ENCODE assay signal across 8 cellular contexts in the genomic region with DNA sequence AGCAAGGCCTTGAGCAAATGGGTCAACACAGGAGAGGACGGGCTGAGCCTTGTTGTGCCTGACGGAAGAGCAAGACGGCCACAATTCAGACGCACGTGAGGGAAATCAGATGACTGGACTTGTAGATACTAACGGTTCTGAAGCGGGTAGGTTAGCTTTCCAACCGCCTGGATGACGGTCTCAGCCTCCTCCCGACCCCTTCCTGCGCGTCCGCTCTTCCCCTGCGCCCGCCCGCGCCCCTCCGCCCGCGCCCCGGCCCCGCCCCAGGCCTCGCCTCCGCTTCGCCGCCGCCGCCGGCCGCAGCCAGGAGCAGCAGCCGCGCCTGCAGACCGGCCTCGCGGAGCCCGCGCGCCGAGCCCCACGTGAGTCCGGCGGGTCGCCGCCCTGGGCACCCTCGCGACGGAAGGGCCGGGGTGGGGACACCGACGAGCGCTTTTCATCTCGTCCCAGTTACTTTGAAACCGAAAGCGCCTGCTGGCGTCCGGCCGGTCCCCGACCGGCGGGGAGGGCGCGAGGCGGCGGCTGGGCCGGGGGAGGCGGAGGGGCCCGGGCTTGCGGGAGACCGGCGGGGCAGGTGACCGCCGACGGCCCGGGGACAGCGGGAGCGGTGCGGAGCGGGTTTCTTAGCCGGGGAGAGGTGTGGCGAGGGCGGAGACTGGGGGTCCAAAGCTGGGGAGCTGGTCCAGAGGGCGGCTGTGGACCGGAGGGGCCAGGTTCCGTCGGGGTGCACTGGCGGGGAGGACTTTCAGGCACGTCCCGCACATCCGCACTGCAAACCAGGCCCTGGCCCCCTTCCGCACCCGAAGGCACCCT. TPM values are rescaled to one million over a fixed set of nuclear protein-coding genes. Genes with fewer than 3 reads are reported as not detected.
DNase-seq lines count a peak whose midpoint lies in the region; ATAC-seq, FAIRE-seq and TF ChIP-seq lines count a peak whose summit lies in the region.

A gene with protein sequence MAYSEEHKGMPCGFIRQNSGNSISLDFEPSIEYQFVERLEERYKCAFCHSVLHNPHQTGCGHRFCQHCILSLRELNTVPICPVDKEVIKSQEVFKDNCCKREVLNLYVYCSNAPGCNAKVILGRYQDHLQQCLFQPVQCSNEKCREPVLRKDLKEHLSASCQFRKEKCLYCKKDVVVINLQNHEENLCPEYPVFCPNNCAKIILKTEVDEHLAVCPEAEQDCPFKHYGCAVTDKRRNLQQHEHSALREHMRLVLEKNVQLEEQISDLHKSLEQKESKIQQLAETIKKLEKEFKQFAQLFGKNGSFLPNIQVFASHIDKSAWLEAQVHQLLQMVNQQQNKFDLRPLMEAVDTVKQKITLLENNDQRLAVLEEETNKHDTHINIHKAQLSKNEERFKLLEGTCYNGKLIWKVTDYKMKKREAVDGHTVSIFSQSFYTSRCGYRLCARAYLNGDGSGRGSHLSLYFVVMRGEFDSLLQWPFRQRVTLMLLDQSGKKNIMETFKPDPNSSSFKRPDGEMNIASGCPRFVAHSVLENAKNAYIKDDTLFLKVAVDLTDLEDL (plus strand): TSS at position 306 of the 813 bp plus-strand sequence. CDS start 26,407 bp downstream, outside the sequence.

- H3K27ac ChIP-seq in K562 (ENCODE audit: extremely low read depth, low read depth, low read length) (peak within 1 kb of the TSS; percentile 37; the same call in 2 of the 3 replicates), iPS-18a (ENCODE audit: low read length) (no peak within 1 kb of the TSS), gastrocnemius medialis (peak within 1 kb of the TSS; percentile 53 to 71 (median 63))

- H3K4me3 ChIP-seq in K562 (peak within 1 kb of the TSS; percentile 56), iPS-18a (ENCODE audit: low read length) (peak within 1 kb of the TSS; percentile 75), gastrocnemius medialis (peak within 1 kb of the TSS; percentile 54 to 79 (median 68))

- H2AFZ ChIP-seq in K562 (ENCODE audit: low read depth, low read length): peak within 1 kb of the TSS; percentile 100

- no peaks in the 10 kb centered on the region for H3K79me2 ChIP-seq in K562 (ENCODE audit: control insufficient read depth, insufficient read depth, low read length)

- no TSS peak for BruUV-seq in K562 (replicated peaks; lab: Mats Ljungman, UMichigan)

- intact Hi-C loops in K562 (cut with micrococcal nuclease) (no loop called here), gastrocnemius medialis (cut with DNase I; ENCODE audit: low total_unique reads) (loop anchor here (2.0 to 10.0 kb wide), 3 partner anchors 56 to 328 kb away; no protein-coding TSS in a partner anchor)

- H3K9me3 ChIP-seq in K562 (replicated peaks; ENCODE audit: control insufficient read depth, insufficient read depth, low read depth, low read length) (no peaks in the 10 kb centered on the region), iPS-18a (ENCODE audit: control insufficient read depth, low read depth, low read length) (no peaks in the 10 kb centered on the region), gastrocnemius medialis (no peaks in the 10 kb centered on the region)

- peaks cover 28 to 30% of the 10 kb centered on the region in 2 experiments for H3K4me1 ChIP-seq in K562 (replicated peaks in 1 of 2; ENCODE audit: control insufficient read depth in 2 of 2, insufficient read depth in 2 of 2, low read length in 2 of 2)
- H3K4me1 ChIP-seq in iPS-18a (ENCODE audit: control insufficient read depth, low read depth, low read length): peaks cover 20% of the 10 kb centered on the region
- no peaks in the 10 kb centered on the region for H3K4me1 ChIP-seq in gastrocnemius medialis

- H3K27me3 ChIP-seq in K562 (ENCODE audit: control insufficient read depth in 2 of 2, insufficient read depth in 2 of 2, low read length in 2 of 2) (no peaks in the 10 kb centered on the region; a peak in 1 of 5 replicates), iPS-18a (ENCODE audit: control insufficient read depth, insufficient read depth, low read length) (peaks cover 10% of the 10 kb centered on the region), gastrocnemius medialis (no peaks in the 10 kb centered on the region)

- CTCF ChIA-PET in K562 (lab: Yijun Ruan, JAX; ENCODE audit: low intra/inter-chr PET ratio): interaction anchor here (0.7 kb wide), 1 partner anchor 328 kb away, joined by 3 read pairs; no protein-coding TSS in a partner anchor

- DNase-seq in CD1c-positive myeloid dendritic cell (ENCODE audit: extremely low spot score): peak; percentile 70
- peak; percentile 59 for DNase-seq in GM19239 (ENCODE audit: insufficient read length, low spot score)
- DNase-seq in HK-2 (ENCODE audit: unreplicated experiment): peak; percentile 66
- peak; percentile 56 for DNase-seq in SW480 (ENCODE audit: low spot score)
- peak; percentile 68 to 81 (median 76) for DNase-seq in K562 (ENCODE audit: extremely low read depth in 1 of 4, low spot score in 3 of 4)
- DNase-seq in gastrocnemius medialis: peak; percentile 16 to 36
- DNase-seq in kidney glomerular epithelial cell (lab: John Stamatoyannopoulos, UW): no peak

- H3K36me3 ChIP-seq in K562 (ENCODE audit: control insufficient read depth, insufficient read depth, low read length): no peaks in the 10 kb centered on the region
- H3K36me3 ChIP-seq in iPS-18a (ENCODE audit: control insufficient read depth, low read depth, low read length): no peaks in the 10 kb centered on the region
- H3K36me3 ChIP-seq in gastrocnemius medialis: no peaks in the 10 kb centered on the region

- TF ChIP-seq CTCF in K562 (IDR thresholded peaks at IDR 0.05 in 2 of 3, conservative IDR thresholded peaks at IDR 0.05 in 1 of 3; ENCODE audit: insufficient read depth in 2 of 3, low read depth in 1 of 3, low read length in 3 of 3): no peak
- TF ChIP-seq CTCF in gastrocnemius medialis (IDR thresholded peaks at IDR 0.05 in 4 of 5, conservative IDR thresholded peaks at IDR 0.05 in 1 of 5): no peak

- no peaks in the 10 kb centered on the region for H3K9me1 ChIP-seq in K562 (ENCODE audit: control insufficient read depth, insufficient read depth, low read length)

- POLR2A ChIA-PET in K562 (lab: Yijun Ruan, JAX): interaction anchor here (0.9 to 2.1 kb wide), 6 partner anchors 10 to 150 kb away, joined by 3 to 15 read pairs (median 6); no protein-coding TSS in a partner anchor

- WGBS in K562 (ENCODE audit: insufficient coverage, low coverage, missing lambda C conversion rate): 3% methylated on average over 41 of the region's 91 CpGs

- no peak for TF ChIP-seq RAD21 in K562 (CRISPR knock-in tag; conservative IDR thresholded peaks at IDR 0.05 in 1 of 2, IDR thresholded peaks at IDR 0.05 in 1 of 2)

- H3K9ac ChIP-seq in K562 (ENCODE audit: insufficient read depth in 1 of 2, low read depth in 2 of 2, low read length in 2 of 2): peak within 1 kb of the TSS; percentile 53 to 90
- peak within 1 kb of the TSS; percentile 38 for H3K9ac ChIP-seq in iPS-18a (ENCODE audit: low read length)

- H3K4me2 ChIP-seq in K562 (ENCODE audit: insufficient read depth, low read length): peak within 1 kb of the TSS; percentile 88

- peak; percentile 77 for ATAC-seq in K562
- peak; percentile 60 to 65 for ATAC-seq in gastrocnemius medialis

- 0 out of 2 replicates have a peak, but pooled peaks cover 3% of the 10 kb centered on the region for H4K20me1 ChIP-seq in K562 (replicated peaks; ENCODE audit: control insufficient read depth, insufficient read depth, low read length)

- no peak for TF ChIP-seq EP300 in K562 (IDR thresholded peaks at IDR 0.05; ENCODE audit: low read length)

- in situ Hi-C loops in K562 (cut with MboI) (loop anchor here (10.0 kb wide), 1 partner anchor 328 kb away; no protein-coding TSS in a partner anchor), gastrocnemius medialis (cut with MboI; ENCODE audit: low sequenced_read_pairs in 4 of 4) (loop anchor here in 2 of 4 donors (10.0 kb wide), 3 partner anchors 62 to 328 kb away; no protein-coding TSS in a partner anchor)

- FAIRE-seq in GM19239 (lab: Jason Lieb, UNC): no peak
- peak; percentile 19 for FAIRE-seq in K562 (lab: Jason Lieb, UNC)

- no peak; the same call in 1 of the 2 replicates for TF ChIP-seq POLR2A in K562 (conservative IDR thresholded peaks at IDR 0.05)
- no peak for TF ChIP-seq POLR2A in gastrocnemius medialis (IDR thresholded peaks at IDR 0.05)

TF ChIP-seq in K562, 482 proteins besides CTCF, POLR2A, EP300 and RAD21 (continues in another document):
- TF ChIP-seq TAF1 (IDR thresholded peaks at IDR 0.05; ENCODE audit: control insufficient read depth, extremely low read depth, insufficient read depth, low read length, severe bottlenecking): peak; percentile 29
- TF ChIP-seq HLTF (IDR thresholded peaks at IDR 0.05): no peak

RNA-seq across cellular contexts. Expression of the gene that starts here (rescaled TPM):
- total RNA-seq in K562 (2011; cell fraction: chromatin; rRNA removed; ENCODE audit: low replicate concordance): 14.9 and 15.0 TPM in 2 replicates
- total RNA-seq in K562 (2011; cell fraction: nucleolus; rRNA removed): 7.1 and 7.5 TPM in 2 replicates
- total RNA-seq in K562 (2011; cell fraction: nucleoplasm; rRNA removed): 11.6 and 16.0 TPM in 2 replicates
- total RNA-seq in K562 (2014; rRNA removed) (5.1 and 5.2 TPM in 2 replicates), K562 (2014; rRNA removed; fragmentation: Illumina TruSeq; extraction: Trizol) (4.8 and 5.5 TPM in 2 replicates), K562 (2015; rRNA removed; fragmentation: Illumina TruSeq; extraction: Trizol) (8.9 and 9.3 TPM in 2 replicates), K562 (2021) (5.4 and 5.7 TPM in 2 replicates), gastrocnemius medialis (under 1 TPM; 0.29 to 0.84 (median 0.60) TPM)
- polyA plus RNA-seq in K562 (2011; rRNA removed) (5.3 and 5.8 TPM in 2 replicates), K562 (2014; fragmentation: Illumina TruSeq; extraction: Trizol) (5.9 and 7.4 TPM in 2 replicates), K562 (2014; fragmentation: Nextera tagmentation; extraction: Ambion mirVana) (1 to 10 TPM; 2.0 to 2.8 TPM), K562 (2014; rRNA removed) (5.9 and 6.7 TPM in 2 replicates)
- 2.0 and 3.5 TPM in 2 replicates for polyA plus RNA-seq in K562 (2011; cell fraction: cytosol; rRNA removed)
- 21.1 and 28.3 TPM in 2 replicates for polyA plus RNA-seq in K562 (2011; cell fraction: nucleus; rRNA removed)
- 5.0 and 7.9 TPM in 2 replicates for polyA plus RNA-seq in K562 (2012)
- polyA minus RNA-seq in K562 (2011; rRNA and poly(A)+ RNA removed): 4.8 and 5.0 TPM in 2 replicates
- polyA minus RNA-seq in K562 (2011; cell fraction: cytosol; rRNA and poly(A)+ RNA removed): 2.2 and 2.5 TPM in 2 replicates
- polyA minus RNA-seq in K562 (2011; cell fraction: nucleus; rRNA and poly(A)+ RNA removed): 5.5 and 7.7 TPM in 2 replicates

Comparison
In these comparisons a context has a peak if more than half of its experiments do, and no peak if none do; other contexts are left out.
1. Peak in DNase-seq, ATAC-seq, H3K4me3 ChIP-seq and H3K27ac ChIP-seq in gastrocnemius medialis; RNA of the gene not detected or under 1 TPM.